ENCODE assay signal across 2 cellular contexts in the genomic region with DNA sequence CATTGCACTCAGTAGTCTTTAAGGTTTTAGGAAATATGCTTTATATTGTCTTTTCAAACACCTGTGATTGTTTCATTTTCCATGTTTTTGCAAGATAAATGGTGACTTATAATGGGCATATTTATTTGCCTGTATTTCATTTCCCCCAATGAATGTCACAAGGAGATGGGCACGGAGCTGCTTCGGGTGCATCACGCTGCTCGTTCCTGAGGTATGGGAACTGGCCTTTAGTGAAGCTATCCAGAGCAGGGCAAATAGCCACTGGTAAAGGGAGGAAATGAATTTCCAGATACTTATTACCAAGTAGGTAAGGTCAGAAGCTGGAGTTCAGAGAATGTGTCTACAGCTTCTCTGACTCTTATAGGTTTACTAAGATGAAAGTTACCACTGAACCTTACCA.
TF ChIP-seq lines count a peak whose summit lies in the region.

No MANE protein-coding gene starts in this region.

TF ChIP-seq in SK-N-SH, 30 proteins besides CTCF, POLR2A, EP300 and RAD21:
- TF ChIP-seq, protein P1, sequence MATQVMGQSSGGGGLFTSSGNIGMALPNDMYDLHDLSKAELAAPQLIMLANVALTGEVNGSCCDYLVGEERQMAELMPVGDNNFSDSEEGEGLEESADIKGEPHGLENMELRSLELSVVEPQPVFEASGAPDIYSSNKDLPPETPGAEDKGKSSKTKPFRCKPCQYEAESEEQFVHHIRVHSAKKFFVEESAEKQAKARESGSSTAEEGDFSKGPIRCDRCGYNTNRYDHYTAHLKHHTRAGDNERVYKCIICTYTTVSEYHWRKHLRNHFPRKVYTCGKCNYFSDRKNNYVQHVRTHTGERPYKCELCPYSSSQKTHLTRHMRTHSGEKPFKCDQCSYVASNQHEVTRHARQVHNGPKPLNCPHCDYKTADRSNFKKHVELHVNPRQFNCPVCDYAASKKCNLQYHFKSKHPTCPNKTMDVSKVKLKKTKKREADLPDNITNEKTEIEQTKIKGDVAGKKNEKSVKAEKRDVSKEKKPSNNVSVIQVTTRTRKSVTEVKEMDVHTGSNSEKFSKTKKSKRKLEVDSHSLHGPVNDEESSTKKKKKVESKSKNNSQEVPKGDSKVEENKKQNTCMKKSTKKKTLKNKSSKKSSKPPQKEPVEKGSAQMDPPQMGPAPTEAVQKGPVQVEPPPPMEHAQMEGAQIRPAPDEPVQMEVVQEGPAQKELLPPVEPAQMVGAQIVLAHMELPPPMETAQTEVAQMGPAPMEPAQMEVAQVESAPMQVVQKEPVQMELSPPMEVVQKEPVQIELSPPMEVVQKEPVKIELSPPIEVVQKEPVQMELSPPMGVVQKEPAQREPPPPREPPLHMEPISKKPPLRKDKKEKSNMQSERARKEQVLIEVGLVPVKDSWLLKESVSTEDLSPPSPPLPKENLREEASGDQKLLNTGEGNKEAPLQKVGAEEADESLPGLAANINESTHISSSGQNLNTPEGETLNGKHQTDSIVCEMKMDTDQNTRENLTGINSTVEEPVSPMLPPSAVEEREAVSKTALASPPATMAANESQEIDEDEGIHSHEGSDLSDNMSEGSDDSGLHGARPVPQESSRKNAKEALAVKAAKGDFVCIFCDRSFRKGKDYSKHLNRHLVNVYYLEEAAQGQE (IDR thresholded peaks at IDR 0.05; ENCODE audit: low read depth, low read length), result no peak
- no peak for TF ChIP-seq SIN3A (IDR thresholded peaks at IDR 0.05; ENCODE audit: borderline replicate concordance, low read depth, low read length)
- no peak for TF ChIP-seq CHD2 (IDR thresholded peaks at IDR 0.05; ENCODE audit: low read length, partially characterized antibody)
- no peak for TF ChIP-seq FOXM1 (IDR thresholded peaks at IDR 0.05; ENCODE audit: low read depth)

TF ChIP-seq in SK-N-SH treated with all-trans-retinoic acid at 6 μM for 48 hours, 23 proteins besides CTCF, POLR2A, EP300 and RAD21:
- TF ChIP-seq ZC3H10 (CRISPR knock-in tag; IDR thresholded peaks at IDR 0.05), result no peak
- TF ChIP-seq SNAI2 (CRISPR knock-in tag; IDR thresholded peaks at IDR 0.05), result no peak
- TF ChIP-seq BACH2 (CRISPR knock-in tag; IDR thresholded peaks at IDR 0.05; ENCODE audit: borderline replicate concordance), result no peak
- TF ChIP-seq ISL1 (CRISPR knock-in tag; IDR thresholded peaks at IDR 0.05), result no peak
- TF ChIP-seq ZFP3 (CRISPR knock-in tag; IDR thresholded peaks at IDR 0.05), result no peak
- TF ChIP-seq GLIS3 (CRISPR knock-in tag; IDR thresholded peaks at IDR 0.05), result no peak
TF ChIP-seq in SK-N-SH treated with all-trans-retinoic acid at 6 μM for 48 hours: peak in this region for 0.
